In the genomic region with DNA sequence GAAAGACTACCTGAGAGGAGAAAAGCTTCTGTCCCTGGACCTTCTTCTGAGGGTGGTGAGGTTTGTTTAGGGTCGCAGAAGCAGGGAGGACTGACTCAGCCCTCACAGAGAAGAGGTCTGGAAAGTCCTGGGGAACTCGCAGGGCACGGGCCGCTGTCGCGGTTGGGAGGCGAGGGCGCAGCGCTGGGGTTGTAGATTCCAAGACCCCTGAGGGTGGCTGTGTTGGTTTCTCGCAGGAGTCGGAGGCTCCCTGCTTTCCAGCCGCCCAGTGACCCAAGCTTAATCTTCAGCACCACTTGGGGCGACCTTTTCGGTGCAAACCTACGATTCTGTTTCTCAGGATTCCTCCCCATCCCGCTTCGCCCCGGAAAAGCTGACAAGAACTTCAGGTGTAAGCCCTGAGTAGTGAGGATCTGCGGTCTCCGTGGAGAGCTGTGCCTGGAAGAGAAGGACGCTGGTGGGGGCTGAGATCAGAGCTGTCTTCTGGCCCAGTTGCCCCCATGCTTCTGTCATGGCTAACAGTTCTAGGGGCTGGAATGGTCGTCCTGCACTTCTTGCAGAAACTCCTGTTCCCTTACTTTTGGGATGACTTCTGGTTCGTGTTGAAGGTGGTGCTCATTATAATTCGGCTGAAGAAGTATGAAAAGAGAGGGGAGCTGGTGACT, we compare ENCODE assay signal across 13 cellular contexts. TPM values are rescaled to one million over a fixed set of nuclear protein-coding genes. Genes with fewer than 3 reads are reported as not detected.
A peak's percentile ranks its signal among the peaks of the same experiment; 100 is the strongest.
DNase-seq lines count a peak whose midpoint lies in the region; ATAC-seq and TF ChIP-seq lines count a peak whose summit lies in the region.
"Had no signal": no experiment of that assay in that cellular context is flagged by ENCODE, and none has a peak within 500 bp of the region (broad histone marks: within the 10 kb centered on the region; RNA-seq: fewer than 3 reads in every experiment).

No MANE protein-coding gene starts in this region.

- H3K27me3 Mint-ChIP-seq in endodermal cell (ENCODE audit: insufficient read depth) = peaks cover 68% of the 10 kb centered on the region

- H3K27ac Mint-ChIP-seq in endodermal cell = no peak overlapping the region

- H3K4me3 Mint-ChIP-seq in endodermal cell = peak overlapping the region; percentile 72

- no peak overlapping the region for H2BK120ac ChIP-seq in IMR-90 (ENCODE audit: low read depth, low read length)

- H3K27ac ChIP-seq in IMR-90 (ENCODE audit: insufficient read depth, low read length) (no peak overlapping the region), endodermal cell (ENCODE audit: low read depth, low read length) (no peak overlapping the region), stomach (no peak overlapping the region), transverse colon (no peak overlapping the region)
- H3K27ac ChIP-seq: HL-60, RWPE1 had no signal

- CTCF ChIA-PET in IMR-90 (lab: Yijun Ruan, JAX) = interaction anchor here (1.0 kb wide), 1 partner anchor 10 kb away, joined by 3 read pairs; no protein-coding TSS in a partner anchor

- no peaks in the 10 kb centered on the region for H3K9me1 ChIP-seq in IMR-90 (ENCODE audit: insufficient read depth, low read length)

- no peak overlapping the region for H3K56ac ChIP-seq in IMR-90 (ENCODE audit: extremely low read depth, insufficient read depth, low read length)

- H3K14ac ChIP-seq in IMR-90 (replicated peaks; ENCODE audit: low read depth, low read length) = no peak overlapping the region

- TF ChIP-seq CTCF in IMR-90 (conservative IDR thresholded peaks at IDR 0.05; ENCODE audit: low read depth, low read length) (no peak), endodermal cell (conservative IDR thresholded peaks at IDR 0.05) (no peak), kidney epithelial cell (IDR thresholded peaks at IDR 0.05; ENCODE audit: insufficient read depth, low read length, poor library complexity, severe bottlenecking) (no peak), stomach (IDR thresholded peaks at IDR 0.05) (no peak), transverse colon (IDR thresholded peaks at IDR 0.05) (no peak)

- H2AFZ ChIP-seq in IMR-90 (replicated peaks; ENCODE audit: low read length, poor library complexity) = no peak overlapping the region

- intact Hi-C loops in IMR-90 (cut with micrococcal nuclease) = no loop called here
- intact Hi-C loops in stomach (cut with DNase I; ENCODE audit: low total_unique reads) = no loop called here
- intact Hi-C loops in transverse colon (cut with DNase I; ENCODE audit: low total_unique reads) = no loop called here

- in situ Hi-C loops in IMR-90 (cut with MboI; ENCODE audit: low sequenced_read_pairs) (no loop called here), transverse colon (cut with MboI; ENCODE audit: low pct_ligation_motif_present in 1 of 4, low pct_unique_long_range_greater_than_20kb in 1 of 4, low sequenced_read_pairs in 3 of 4) (no loop called here)

- H3K4me1 Mint-ChIP-seq in endodermal cell = peaks cover 3% of the 10 kb centered on the region

- H2AK5ac ChIP-seq in IMR-90 (ENCODE audit: low read depth, low read length) = no peak overlapping the region

- no peak overlapping the region for H3K18ac ChIP-seq in IMR-90 (ENCODE audit: low read depth, low read length)

- no TSS peak for BruUV-seq in IMR-90 (replicated peaks; lab: Mats Ljungman, UMichigan)

- no peak overlapping the region for H4K8ac ChIP-seq in IMR-90 (ENCODE audit: low read depth in 2 of 2, low read length in 2 of 2)

- DNase-seq in IMR-90 (no peak), endodermal cell (peak; percentile 73), kidney epithelial cell (ENCODE audit: low read depth) (no peak), stomach (no peak), transverse colon (no peak), EL (no peak)
- DNase-seq in activated CD4-positive, alpha-beta T cell treated with anti-CD3 and anti-CD28 coated beads, Interleukin-2, amount 50 U/mL, for 4 hours = no peak
- DNase-seq: activated CD4-positive, alpha-beta T cell treated with anti-CD3 and anti-CD28 coated beads, Interleukin-2, amount 50 U/mL, for 1 hour; hippocampal formation had no signal

- H4K20me1 ChIP-seq in IMR-90 (ENCODE audit: insufficient read depth, low read length) = no peaks in the 10 kb centered on the region

- no peak for TF ChIP-seq POLR2A in IMR-90 (IDR thresholded peaks at IDR 0.05; ENCODE audit: low read depth, low read length)
- TF ChIP-seq POLR2A in stomach (IDR thresholded peaks at IDR 0.05) = no peak
- no peak for TF ChIP-seq POLR2A in transverse colon (IDR thresholded peaks at IDR 0.05)

- no peak overlapping the region for H3K4ac ChIP-seq in IMR-90 (ENCODE audit: low read depth, low read length)

- H3K9me3 ChIP-seq in IMR-90 (ENCODE audit: control insufficient read depth, insufficient read depth, low read length) (no peaks in the 10 kb centered on the region), endodermal cell (ENCODE audit: control insufficient read depth, low read length) (no peaks in the 10 kb centered on the region), stomach (no peaks in the 10 kb centered on the region), transverse colon (no peaks in the 10 kb centered on the region)
- H3K9me3 ChIP-seq: adrenal gland had no signal

- dilution Hi-C loops in IMR-90 (cut with HindIII; ENCODE audit: low sequenced_read_pairs, unreplicated experiment) = no loop called here

- H2BK20ac ChIP-seq in IMR-90 (ENCODE audit: low read depth, low read length) = no peak overlapping the region

- no peak overlapping the region for H2AK9ac ChIP-seq in IMR-90 (replicated peaks; ENCODE audit: low read depth, low read length, poor library complexity)

- no peak overlapping the region for H2BK15ac ChIP-seq in IMR-90 (ENCODE audit: low read depth, low read length)

- H3K9me3 Mint-ChIP-seq in endodermal cell = peaks cover 8% of the 10 kb centered on the region

- POLR2A ChIA-PET in IMR-90 (lab: Charles Lee; ENCODE audit: unreplicated experiment) = no interaction called here

- H3K23ac ChIP-seq in IMR-90 (ENCODE audit: low read depth, low read length) = no peak overlapping the region

- H3K9ac ChIP-seq in IMR-90 (ENCODE audit: low read depth, low read length) (no peak overlapping the region), endodermal cell (ENCODE audit: extremely low read depth, low read length, poor library complexity, severe bottlenecking) (no peak overlapping the region)

- no peaks in the 10 kb centered on the region for H3K36me3 Mint-ChIP-seq in endodermal cell (ENCODE audit: low read depth)

- TF ChIP-seq EP300 in stomach (IDR thresholded peaks at IDR 0.05) (no peak), transverse colon (IDR thresholded peaks at IDR 0.05; ENCODE audit: low read depth) (no peak)

- H3K27me3 ChIP-seq in IMR-90 (ENCODE audit: control insufficient read depth, insufficient read depth, low read length) (peaks cover 2% of the 10 kb centered on the region; the same call in 1 of the 2 replicates), endodermal cell (ENCODE audit: control insufficient read depth, insufficient read depth, low read length, poor library complexity, severe bottlenecking) (peaks cover 29% of the 10 kb centered on the region), kidney epithelial cell (ENCODE audit: control insufficient read depth, insufficient read depth, low read length) (peaks cover 10% of the 10 kb centered on the region), stomach (peaks cover 0 to 20% (median 13%) of the 10 kb centered on the region in 3 donors), transverse colon (peaks cover 16% of the 10 kb centered on the region)

- H2BK5ac ChIP-seq in IMR-90 (ENCODE audit: low read depth, low read length, poor library complexity, severe bottlenecking) = no peak overlapping the region

- no peak overlapping the region for H4K5ac ChIP-seq in IMR-90 (ENCODE audit: low read depth, low read length)

- H4K91ac ChIP-seq in IMR-90 (ENCODE audit: insufficient read depth, low read depth, low read length) = no peak overlapping the region

- H3K4me3 ChIP-seq in IMR-90 (ENCODE audit: insufficient read depth, low read depth, low read length) (no peak overlapping the region; the same call in 1 of the 2 replicates), endodermal cell (ENCODE audit: low read length) (peak overlapping the region; percentile 79), kidney epithelial cell (ENCODE audit: low read depth, low read length) (peak overlapping the region; percentile 62), stomach (peak overlapping the region; percentile 17 to 41 (median 19)), transverse colon (peak overlapping the region in 1 of 4 donors; percentile 38)

- WGBS in IMR-90 (ENCODE audit: extremely low coverage in 2 of 2, insufficient read length in 1 of 2), 2 experiments = no CpG with 5 or more reads among the region's 24 CpGs
- WGBS in endodermal cell (ENCODE audit: insufficient coverage in 1 of 2, insufficient read length in 1 of 2), 2 experiments = 55 to 59% methylated on average over 17 to 24 of the region's 24 CpGs
- WGBS in stomach, 5 donors = 34 to 75% (median 42%) methylated on average over 13 to 24 of the region's 24 CpGs
- WGBS in transverse colon (ENCODE audit: low coverage in 1 of 2), 2 donors = 55 to 100% methylated on average over 1 to 24 of the region's 24 CpGs

- H3K4me1 ChIP-seq in IMR-90 (ENCODE audit: control insufficient read depth, insufficient read depth, low read length) (no peaks in the 10 kb centered on the region), endodermal cell (ENCODE audit: control insufficient read depth, insufficient read depth, low read length) (peaks cover 3% of the 10 kb centered on the region), stomach (peaks cover 0 to 12% (median 5%) of the 10 kb centered on the region in 4 donors), transverse colon (peaks cover 0 to 6% (median 0%) of the 10 kb centered on the region in 4 donors)
- H3K4me1 ChIP-seq: adrenal gland had no signal

- H3K36me3 ChIP-seq in IMR-90 (ENCODE audit: control insufficient read depth, insufficient read depth, low read length) (no peaks in the 10 kb centered on the region), endodermal cell (ENCODE audit: control insufficient read depth, insufficient read depth, low read length) (no peaks in the 10 kb centered on the region), kidney epithelial cell (ENCODE audit: control insufficient read depth, insufficient read depth, low read length) (no peaks in the 10 kb centered on the region), stomach (no peaks in the 10 kb centered on the region), transverse colon (no peaks in the 10 kb centered on the region)
- H3K36me3 ChIP-seq: adrenal gland had no signal

- no peak for TF ChIP-seq RAD21 in IMR-90 (IDR thresholded peaks at IDR 0.05; ENCODE audit: low read length)

- H3K79me1 ChIP-seq in IMR-90 (ENCODE audit: low read depth in 1 of 2, low read length in 2 of 2) = no peaks in the 10 kb centered on the region

- H3K4me2 ChIP-seq in IMR-90 (ENCODE audit: low read depth, low read length) = peak overlapping the region; percentile 46; the same call in 1 of the 2 replicates

- ATAC-seq in IMR-90 (ENCODE audit: low read depth) (peak; percentile 37), HG03135 (IDR thresholded peaks at IDR 0.05; ENCODE audit: unreplicated experiment) (no peak)

RNA-seq across cellular contexts. Expression of a gene that starts 0.5 kb away (rescaled TPM):
- total RNA-seq in IMR-90 (2012; rRNA removed) (under 0.01 and 0.28 TPM in 2 replicates), endodermal cell (1 to 10 TPM; 3.3 to 7.2 TPM), kidney epithelial cell (1.2 and 1.6 TPM in 2 replicates), stomach (1 to 10 TPM in 2 of 5 donors, not detected in 3; 2.3 to 2.8 TPM), transverse colon (under 1 TPM in 2 of 4 donors, not detected in 2; 0.27 to 0.64 TPM)
- polyA plus RNA-seq in IMR-90 (2012; rRNA removed) (0.02 TPM in 1 of 2 replicates, not detected in the other), stomach (1 to 10 TPM in 1 of 3 donors, not detected in 2; 1.6 TPM)
- polyA plus RNA-seq in IMR-90 (2012; cell fraction: cytosol; rRNA removed) = not detected in 2 replicates
- polyA plus RNA-seq in IMR-90 (2012; cell fraction: nucleus; rRNA removed; ENCODE audit: low replicate concordance) = 0.02 and 0.07 TPM in 2 replicates
- polyA plus RNA-seq in endodermal cell (2013, experiment 1 of 2) = 0.28 TPM
- polyA plus RNA-seq in endodermal cell (2013, experiment 2 of 2) = 0.46 TPM
